ENCODE assay signal across 12 cellular contexts in the genomic region with DNA sequence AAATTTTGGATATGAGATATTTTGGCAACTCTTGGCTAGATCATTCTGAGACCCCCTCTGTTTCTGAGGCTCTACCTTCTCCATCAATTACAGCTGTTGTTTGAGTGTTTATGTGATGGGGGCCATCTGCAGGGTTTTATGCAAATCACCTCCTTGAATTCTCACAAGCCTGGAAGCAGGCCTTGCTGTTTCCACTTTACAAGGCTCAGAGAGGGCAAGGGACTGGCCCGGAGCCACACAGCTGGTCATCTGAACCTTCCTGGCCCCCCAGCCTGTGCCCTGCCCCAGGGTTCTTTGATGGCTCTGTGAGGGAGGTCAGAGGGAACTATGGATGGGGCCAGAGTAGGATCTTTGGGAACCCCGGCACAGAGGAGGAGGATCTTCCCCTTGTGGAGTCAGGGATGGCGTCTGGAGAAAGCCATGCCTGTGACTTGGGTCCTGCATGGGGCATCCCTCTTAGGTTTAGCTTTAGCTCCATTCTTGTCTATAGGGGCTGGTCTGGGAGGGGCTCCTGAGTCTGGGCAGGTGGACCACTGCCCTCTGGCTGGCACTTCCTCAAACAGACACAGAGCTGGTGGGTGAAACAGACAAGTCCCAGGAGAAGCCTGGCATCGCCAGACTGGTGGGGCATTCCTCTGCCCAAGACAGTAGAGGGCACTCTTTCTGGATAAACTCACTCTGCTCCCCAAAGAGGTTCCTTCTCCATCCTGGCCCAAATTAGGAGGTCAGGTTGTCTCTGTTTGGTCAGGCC. TPM values are rescaled to one million over a fixed set of nuclear protein-coding genes. Genes with fewer than 3 reads are reported as not detected.
DNase-seq lines count a peak whose midpoint lies in the region; ATAC-seq and TF ChIP-seq lines count a peak whose summit lies in the region.
"Had no signal": no experiment of that assay in that cellular context is flagged by ENCODE, and none has a peak within 500 bp of the region (broad histone marks: within the 10 kb centered on the region; RNA-seq: fewer than 3 reads in every experiment).

No MANE protein-coding gene starts in this region.

- no peaks in the 10 kb centered on the region for H3K27me3 ChIP-seq in cardiac muscle cell

- no peak for DNase-seq in cardiac muscle cell (ENCODE audit: low read depth in 1 of 2, low spot score in 1 of 2)
- no peak for DNase-seq in Right ventricle myocardium inferior (ENCODE audit: missing footprints)
- DNase-seq in UCSD-AML1 (lab: John Stamatoyannopoulos, UW; ENCODE audit: unreplicated experiment), result peak; percentile 47
- DNase-seq in fibroblast of villous mesenchyme (ENCODE audit: low read depth), result no peak
- DNase-seq in posterior vena cava (ENCODE audit: low spot score), result no peak
- no peak for DNase-seq in NCI-H2081 (lab: John Stamatoyannopoulos, UW)
- DNase-seq in NCI-H146 treated with DMSO at 0.1 percent for 48 hours (lab: John Stamatoyannopoulos, UW; ENCODE audit: unreplicated experiment), result no peak
- DNase-seq: kidney, NCI-H446 treated with DMSO at 0.1 percent for 48 hours had no signal

- intact Hi-C loops in Right ventricle myocardium inferior (cut with DNase I), result no loop called here
- intact Hi-C loops in posterior vena cava (cut with DNase I), result no loop called here

- H3K27ac ChIP-seq in cardiac muscle cell, result no peak overlapping the region
- H3K27ac ChIP-seq: skin epidermis, VCaP had no signal

- TF ChIP-seq CTCF in cardiac muscle cell (IDR thresholded peaks at IDR 0.05; ENCODE audit: low read depth, low read length), result peak; percentile 4
- peak; percentile 10 for TF ChIP-seq CTCF in fibroblast of villous mesenchyme (IDR thresholded peaks at IDR 0.05; ENCODE audit: insufficient read depth, low read depth, low read length)

- no peaks in the 10 kb centered on the region for H3K4me1 ChIP-seq in cardiac muscle cell (ENCODE audit: low read depth)

- H3K4me3 ChIP-seq in cardiac muscle cell (no peak overlapping the region), fibroblast of villous mesenchyme (ENCODE audit: low read depth, low read length) (no peak overlapping the region)
- H3K4me3 ChIP-seq: skin epidermis had no signal

- no peaks in the 10 kb centered on the region for H3K36me3 ChIP-seq in cardiac muscle cell

- H3K9me3 ChIP-seq in cardiac muscle cell (ENCODE audit: low read depth), result no peaks in the 10 kb centered on the region

- ATAC-seq in Right ventricle myocardium inferior (no peak), GM18867 (IDR thresholded peaks at IDR 0.05; ENCODE audit: unreplicated experiment) (no peak)

RNA-seq across cellular contexts. Expression of gene IL21R, which starts 26.2 kb away (rescaled TPM):
- total RNA-seq in cardiac muscle cell (0.04 TPM in 1 of 2 replicates, not detected in the other), Right ventricle myocardium inferior (0.14 TPM), fibroblast of villous mesenchyme (0.43 and 1.9 TPM in 2 replicates), posterior vena cava (under 1 TPM; 0.24 to 0.56 TPM)
- 0.19 TPM in 1 of 2 replicates, not detected in the other for polyA plus RNA-seq in cardiac muscle cell
